ENCODE assay signal across 1 cellular context in the genomic region with DNA sequence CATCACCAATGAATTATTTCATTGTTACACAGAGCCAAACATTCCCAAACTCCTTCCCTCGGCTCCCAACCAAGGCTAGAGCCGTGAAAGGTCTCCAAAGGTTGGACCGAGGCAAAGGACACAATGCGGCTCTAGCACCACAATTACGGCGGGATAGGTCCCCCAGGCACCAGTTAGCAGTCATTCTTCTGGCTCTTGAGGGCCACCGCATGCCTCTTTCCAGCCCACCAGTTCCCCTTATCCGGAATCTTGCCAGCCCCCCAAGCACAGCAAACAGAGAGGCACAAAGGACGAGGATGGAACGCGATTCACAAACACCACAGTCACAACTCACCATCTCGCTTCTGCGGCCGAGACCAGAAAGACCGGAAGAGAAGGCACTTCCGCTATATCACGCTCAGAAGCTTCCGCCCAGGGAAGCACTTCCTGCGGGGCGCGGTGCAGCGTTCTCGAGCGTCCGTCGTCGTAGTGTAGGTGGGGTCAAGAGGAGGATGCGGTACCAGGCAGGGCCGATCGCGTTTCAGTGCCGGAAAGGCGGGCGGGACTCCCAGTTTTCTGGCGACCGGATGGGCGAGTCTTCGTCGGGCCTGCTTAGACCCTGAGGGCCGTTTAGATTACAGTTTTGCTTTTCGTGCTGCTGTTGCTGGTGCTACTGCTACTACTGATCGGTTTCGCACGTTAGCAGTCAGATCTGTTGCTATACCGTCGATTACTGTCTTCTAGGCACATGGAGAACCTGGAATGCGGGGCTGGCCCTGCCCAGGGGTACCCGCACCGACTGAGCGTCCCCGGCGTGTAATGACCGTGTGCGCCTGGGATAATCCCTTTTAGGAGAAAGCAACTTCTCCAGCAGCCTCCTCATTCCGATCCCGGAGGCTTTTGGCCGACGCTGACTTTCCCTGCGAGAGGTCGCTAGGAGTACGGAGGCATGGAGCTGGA.
TF ChIP-seq lines count a peak whose summit lies in the region.

A gene (minus strand): TSS at position 374 of the 939 bp plus-strand sequence. CDS start 37 bp downstream, at position 337.

TF ChIP-seq in H1, 55 proteins besides CTCF, POLR2A, EP300 and RAD21:
- TF ChIP-seq POLR2AphosphoS5 (IDR thresholded peaks at IDR 0.05; ENCODE audit: low read depth, low read length) = peak; percentile 98
- no peak for TF ChIP-seq SIRT6 (IDR thresholded peaks at IDR 0.05; ENCODE audit: low read length)
- TF ChIP-seq RNF2 (IDR thresholded peaks at IDR 0.05; ENCODE audit: borderline replicate concordance, low read depth, low read length, missing control alignments, poor library complexity, severe bottlenecking) = no peak
- TF ChIP-seq ZNF274 (IDR thresholded peaks at IDR 0.05; ENCODE audit: borderline replicate concordance, extremely low read depth, low read length) = no peak
- TF ChIP-seq RXRA (IDR thresholded peaks at IDR 0.05; ENCODE audit: insufficient read depth, low read depth, low read length) = no peak
- TF ChIP-seq KDM4A (IDR thresholded peaks at IDR 0.05; ENCODE audit: low read depth, low read length, severe bottlenecking) = peak; percentile 19
- TF ChIP-seq GABPA (IDR thresholded peaks at IDR 0.05; ENCODE audit: borderline replicate concordance, insufficient read depth, low read length) = peak; percentile 98
- TF ChIP-seq ASH2L (IDR thresholded peaks at IDR 0.05; ENCODE audit: low read length) = peak; percentile 84
- TF ChIP-seq SUZ12 (IDR thresholded peaks at IDR 0.05; ENCODE audit: low read length) = no peak
- TF ChIP-seq SAP30 (IDR thresholded peaks at IDR 0.05; ENCODE audit: insufficient read depth, insufficient replicate concordance, low read length) = peak; percentile 58
- TF ChIP-seq CBX5 (IDR thresholded peaks at IDR 0.05; ENCODE audit: low read depth, low read length) = no peak
- peak; percentile 83; the same call in 1 of the 2 replicates for TF ChIP-seq EGR1 (IDR thresholded peaks at IDR 0.05; ENCODE audit: borderline replicate concordance, low read depth, low read length)
- TF ChIP-seq, protein P1, sequence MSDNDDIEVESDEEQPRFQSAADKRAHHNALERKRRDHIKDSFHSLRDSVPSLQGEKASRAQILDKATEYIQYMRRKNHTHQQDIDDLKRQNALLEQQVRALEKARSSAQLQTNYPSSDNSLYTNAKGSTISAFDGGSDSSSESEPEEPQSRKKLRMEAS (IDR thresholded peaks at IDR 0.05) = peak; percentile 79
- peak; percentile 40; the same call in 1 of the 2 replicates for TF ChIP-seq RFX5 (IDR thresholded peaks at IDR 0.05; ENCODE audit: borderline replicate concordance, low read depth, low read length)
- TF ChIP-seq CTBP2 (IDR thresholded peaks at IDR 0.05; ENCODE audit: borderline replicate concordance, insufficient read depth, insufficient read length, low read length) = no peak
- TF ChIP-seq NANOG (IDR thresholded peaks at IDR 0.05; ENCODE audit: insufficient read depth, low read depth, low read length, poor library complexity, severe bottlenecking) = peak; percentile 4
- no peak for TF ChIP-seq FOSL1 (IDR thresholded peaks at IDR 0.05; ENCODE audit: insufficient read depth, low read depth, low read length)
- TF ChIP-seq HDAC6 (IDR thresholded peaks at IDR 0.05; ENCODE audit: low read depth, low read length) = no peak
- peak; percentile 88 for TF ChIP-seq SP4 (IDR thresholded peaks at IDR 0.05; ENCODE audit: low read length)
- TF ChIP-seq KDM5A (IDR thresholded peaks at IDR 0.05; ENCODE audit: low read length) = peak; percentile 59; the same call in 1 of the 2 replicates
- 0 out of 2 replicates have a peak, but pooled peaks have one; percentile 23 for TF ChIP-seq BRCA1 (IDR thresholded peaks at IDR 0.05; ENCODE audit: low read depth, low read length)
- peak; percentile 96 for TF ChIP-seq TAF7 (optimal IDR thresholded peaks at IDR 0.05; ENCODE audit: borderline replicate concordance, low read depth, low read length)
- no peak for TF ChIP-seq TCF12 (IDR thresholded peaks at IDR 0.05; ENCODE audit: low read depth, low read length)
- peak; percentile 81 for TF ChIP-seq CHD2 (IDR thresholded peaks at IDR 0.05; ENCODE audit: low read length)
- TF ChIP-seq KDM1A (IDR thresholded peaks at IDR 0.05; ENCODE audit: borderline replicate concordance, low read length) = no peak
- no peak for TF ChIP-seq EZH2 (IDR thresholded peaks at IDR 0.05; ENCODE audit: low read depth, low read length, severe bottlenecking)
- peak; percentile 93 for TF ChIP-seq PHF8 (conservative IDR thresholded peaks at IDR 0.05; ENCODE audit: low read depth, low read length)
- no peak for TF ChIP-seq BCL11A (IDR thresholded peaks at IDR 0.05; ENCODE audit: low read depth in 2 of 2, low read length in 2 of 2)
- TF ChIP-seq, protein P2, sequence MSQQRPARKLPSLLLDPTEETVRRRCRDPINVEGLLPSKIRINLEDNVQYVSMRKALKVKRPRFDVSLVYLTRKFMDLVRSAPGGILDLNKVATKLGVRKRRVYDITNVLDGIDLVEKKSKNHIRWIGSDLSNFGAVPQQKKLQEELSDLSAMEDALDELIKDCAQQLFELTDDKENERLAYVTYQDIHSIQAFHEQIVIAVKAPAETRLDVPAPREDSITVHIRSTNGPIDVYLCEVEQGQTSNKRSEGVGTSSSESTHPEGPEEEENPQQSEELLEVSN (IDR thresholded peaks at IDR 0.05) = peak; percentile 78
- TF ChIP-seq TAF1 (IDR thresholded peaks at IDR 0.05; ENCODE audit: low read depth, low read length) = peak; percentile 97
- peak; percentile 92; the same call in 1 of the 2 replicates for TF ChIP-seq GTF2F1 (IDR thresholded peaks at IDR 0.05; ENCODE audit: borderline replicate concordance, low read depth, low read length)
- peak; percentile 80 to 83; a peak in 2 of 4 replicates for TF ChIP-seq SIN3A (conservative IDR thresholded peaks at IDR 0.05 in 1 of 2, IDR thresholded peaks at IDR 0.05 in 1 of 2; ENCODE audit: low read depth in 1 of 2, low read length in 2 of 2)
- TF ChIP-seq SRF (IDR thresholded peaks at IDR 0.05; ENCODE audit: low read depth, low read length) = 0 out of 2 replicates have a peak, but pooled peaks have one; percentile 35
- TF ChIP-seq, protein P3, sequence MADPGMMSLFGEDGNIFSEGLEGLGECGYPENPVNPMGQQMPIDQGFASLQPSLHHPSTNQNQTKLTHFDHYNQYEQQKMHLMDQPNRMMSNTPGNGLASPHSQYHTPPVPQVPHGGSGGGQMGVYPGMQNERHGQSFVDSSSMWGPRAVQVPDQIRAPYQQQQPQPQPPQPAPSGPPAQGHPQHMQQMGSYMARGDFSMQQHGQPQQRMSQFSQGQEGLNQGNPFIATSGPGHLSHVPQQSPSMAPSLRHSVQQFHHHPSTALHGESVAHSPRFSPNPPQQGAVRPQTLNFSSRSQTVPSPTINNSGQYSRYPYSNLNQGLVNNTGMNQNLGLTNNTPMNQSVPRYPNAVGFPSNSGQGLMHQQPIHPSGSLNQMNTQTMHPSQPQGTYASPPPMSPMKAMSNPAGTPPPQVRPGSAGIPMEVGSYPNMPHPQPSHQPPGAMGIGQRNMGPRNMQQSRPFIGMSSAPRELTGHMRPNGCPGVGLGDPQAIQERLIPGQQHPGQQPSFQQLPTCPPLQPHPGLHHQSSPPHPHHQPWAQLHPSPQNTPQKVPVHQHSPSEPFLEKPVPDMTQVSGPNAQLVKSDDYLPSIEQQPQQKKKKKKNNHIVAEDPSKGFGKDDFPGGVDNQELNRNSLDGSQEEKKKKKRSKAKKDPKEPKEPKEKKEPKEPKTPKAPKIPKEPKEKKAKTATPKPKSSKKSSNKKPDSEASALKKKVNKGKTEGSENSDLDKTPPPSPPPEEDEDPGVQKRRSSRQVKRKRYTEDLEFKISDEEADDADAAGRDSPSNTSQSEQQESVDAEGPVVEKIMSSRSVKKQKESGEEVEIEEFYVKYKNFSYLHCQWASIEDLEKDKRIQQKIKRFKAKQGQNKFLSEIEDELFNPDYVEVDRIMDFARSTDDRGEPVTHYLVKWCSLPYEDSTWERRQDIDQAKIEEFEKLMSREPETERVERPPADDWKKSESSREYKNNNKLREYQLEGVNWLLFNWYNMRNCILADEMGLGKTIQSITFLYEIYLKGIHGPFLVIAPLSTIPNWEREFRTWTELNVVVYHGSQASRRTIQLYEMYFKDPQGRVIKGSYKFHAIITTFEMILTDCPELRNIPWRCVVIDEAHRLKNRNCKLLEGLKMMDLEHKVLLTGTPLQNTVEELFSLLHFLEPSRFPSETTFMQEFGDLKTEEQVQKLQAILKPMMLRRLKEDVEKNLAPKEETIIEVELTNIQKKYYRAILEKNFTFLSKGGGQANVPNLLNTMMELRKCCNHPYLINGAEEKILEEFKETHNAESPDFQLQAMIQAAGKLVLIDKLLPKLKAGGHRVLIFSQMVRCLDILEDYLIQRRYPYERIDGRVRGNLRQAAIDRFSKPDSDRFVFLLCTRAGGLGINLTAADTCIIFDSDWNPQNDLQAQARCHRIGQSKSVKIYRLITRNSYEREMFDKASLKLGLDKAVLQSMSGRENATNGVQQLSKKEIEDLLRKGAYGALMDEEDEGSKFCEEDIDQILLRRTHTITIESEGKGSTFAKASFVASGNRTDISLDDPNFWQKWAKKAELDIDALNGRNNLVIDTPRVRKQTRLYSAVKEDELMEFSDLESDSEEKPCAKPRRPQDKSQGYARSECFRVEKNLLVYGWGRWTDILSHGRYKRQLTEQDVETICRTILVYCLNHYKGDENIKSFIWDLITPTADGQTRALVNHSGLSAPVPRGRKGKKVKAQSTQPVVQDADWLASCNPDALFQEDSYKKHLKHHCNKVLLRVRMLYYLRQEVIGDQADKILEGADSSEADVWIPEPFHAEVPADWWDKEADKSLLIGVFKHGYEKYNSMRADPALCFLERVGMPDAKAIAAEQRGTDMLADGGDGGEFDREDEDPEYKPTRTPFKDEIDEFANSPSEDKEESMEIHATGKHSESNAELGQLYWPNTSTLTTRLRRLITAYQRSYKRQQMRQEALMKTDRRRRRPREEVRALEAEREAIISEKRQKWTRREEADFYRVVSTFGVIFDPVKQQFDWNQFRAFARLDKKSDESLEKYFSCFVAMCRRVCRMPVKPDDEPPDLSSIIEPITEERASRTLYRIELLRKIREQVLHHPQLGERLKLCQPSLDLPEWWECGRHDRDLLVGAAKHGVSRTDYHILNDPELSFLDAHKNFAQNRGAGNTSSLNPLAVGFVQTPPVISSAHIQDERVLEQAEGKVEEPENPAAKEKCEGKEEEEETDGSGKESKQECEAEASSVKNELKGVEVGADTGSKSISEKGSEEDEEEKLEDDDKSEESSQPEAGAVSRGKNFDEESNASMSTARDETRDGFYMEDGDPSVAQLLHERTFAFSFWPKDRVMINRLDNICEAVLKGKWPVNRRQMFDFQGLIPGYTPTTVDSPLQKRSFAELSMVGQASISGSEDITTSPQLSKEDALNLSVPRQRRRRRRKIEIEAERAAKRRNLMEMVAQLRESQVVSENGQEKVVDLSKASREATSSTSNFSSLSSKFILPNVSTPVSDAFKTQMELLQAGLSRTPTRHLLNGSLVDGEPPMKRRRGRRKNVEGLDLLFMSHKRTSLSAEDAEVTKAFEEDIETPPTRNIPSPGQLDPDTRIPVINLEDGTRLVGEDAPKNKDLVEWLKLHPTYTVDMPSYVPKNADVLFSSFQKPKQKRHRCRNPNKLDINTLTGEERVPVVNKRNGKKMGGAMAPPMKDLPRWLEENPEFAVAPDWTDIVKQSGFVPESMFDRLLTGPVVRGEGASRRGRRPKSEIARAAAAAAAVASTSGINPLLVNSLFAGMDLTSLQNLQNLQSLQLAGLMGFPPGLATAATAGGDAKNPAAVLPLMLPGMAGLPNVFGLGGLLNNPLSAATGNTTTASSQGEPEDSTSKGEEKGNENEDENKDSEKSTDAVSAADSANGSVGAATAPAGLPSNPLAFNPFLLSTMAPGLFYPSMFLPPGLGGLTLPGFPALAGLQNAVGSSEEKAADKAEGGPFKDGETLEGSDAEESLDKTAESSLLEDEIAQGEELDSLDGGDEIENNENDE (IDR thresholded peaks at IDR 0.05; ENCODE audit: insufficient replicate concordance, low read length) = no peak
- TF ChIP-seq CHD1 (IDR thresholded peaks at IDR 0.05; ENCODE audit: low read depth, low read length) = no peak
- TF ChIP-seq NRF1 (IDR thresholded peaks at IDR 0.05; ENCODE audit: low read depth, low read length) = no peak
- TF ChIP-seq RBBP5 (IDR thresholded peaks at IDR 0.05; ENCODE audit: borderline replicate concordance, low read depth, low read length) = peak; percentile 94
- peak; percentile 33; the same call in 1 of the 2 replicates for TF ChIP-seq SIX5 (IDR thresholded peaks at IDR 0.05; ENCODE audit: low read depth, low read length)
- TF ChIP-seq MAFK (IDR thresholded peaks at IDR 0.05; ENCODE audit: low read depth, low read length) = no peak
- TF ChIP-seq YY1 (IDR thresholded peaks at IDR 0.05; ENCODE audit: low read depth, low read length) = peak; percentile 53
- TF ChIP-seq, protein P4, sequence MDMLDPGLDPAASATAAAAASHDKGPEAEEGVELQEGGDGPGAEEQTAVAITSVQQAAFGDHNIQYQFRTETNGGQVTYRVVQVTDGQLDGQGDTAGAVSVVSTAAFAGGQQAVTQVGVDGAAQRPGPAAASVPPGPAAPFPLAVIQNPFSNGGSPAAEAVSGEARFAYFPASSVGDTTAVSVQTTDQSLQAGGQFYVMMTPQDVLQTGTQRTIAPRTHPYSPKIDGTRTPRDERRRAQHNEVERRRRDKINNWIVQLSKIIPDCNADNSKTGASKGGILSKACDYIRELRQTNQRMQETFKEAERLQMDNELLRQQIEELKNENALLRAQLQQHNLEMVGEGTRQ (IDR thresholded peaks at IDR 0.05; ENCODE audit: low read length) = no peak
- TF ChIP-seq, protein P5, sequence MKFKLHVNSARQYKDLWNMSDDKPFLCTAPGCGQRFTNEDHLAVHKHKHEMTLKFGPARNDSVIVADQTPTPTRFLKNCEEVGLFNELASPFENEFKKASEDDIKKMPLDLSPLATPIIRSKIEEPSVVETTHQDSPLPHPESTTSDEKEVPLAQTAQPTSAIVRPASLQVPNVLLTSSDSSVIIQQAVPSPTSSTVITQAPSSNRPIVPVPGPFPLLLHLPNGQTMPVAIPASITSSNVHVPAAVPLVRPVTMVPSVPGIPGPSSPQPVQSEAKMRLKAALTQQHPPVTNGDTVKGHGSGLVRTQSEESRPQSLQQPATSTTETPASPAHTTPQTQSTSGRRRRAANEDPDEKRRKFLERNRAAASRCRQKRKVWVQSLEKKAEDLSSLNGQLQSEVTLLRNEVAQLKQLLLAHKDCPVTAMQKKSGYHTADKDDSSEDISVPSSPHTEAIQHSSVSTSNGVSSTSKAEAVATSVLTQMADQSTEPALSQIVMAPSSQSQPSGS (IDR thresholded peaks at IDR 0.05; ENCODE audit: low read length) = peak; percentile 36; the same call in 1 of the 2 replicates
- TF ChIP-seq CEBPB (IDR thresholded peaks at IDR 0.05; ENCODE audit: low read depth, low read length) = no peak
- peak; percentile 98 for TF ChIP-seq TBP (IDR thresholded peaks at IDR 0.05; ENCODE audit: low read depth, low read length)
- TF ChIP-seq CREB1 (IDR thresholded peaks at IDR 0.05) = peak; percentile 89
- TF ChIP-seq SP1 (IDR thresholded peaks at IDR 0.05; ENCODE audit: low read depth, low read length) = peak; percentile 72
- no peak for TF ChIP-seq HDAC2 (IDR thresholded peaks at IDR 0.05; ENCODE audit: borderline replicate concordance in 1 of 2, low read depth in 2 of 2, low read length in 2 of 2)
- TF ChIP-seq TEAD4 (IDR thresholded peaks at IDR 0.05; ENCODE audit: low read depth, low read length) = peak; percentile 46; the same call in 1 of the 2 replicates
- TF ChIP-seq JUND (IDR thresholded peaks at IDR 0.05; ENCODE audit: low read length) = peak; percentile 31; the same call in 1 of the 2 replicates
- TF ChIP-seq CBX8 (IDR thresholded peaks at IDR 0.05; ENCODE audit: borderline replicate concordance, low read depth, low read length) = no peak
